32 cellular contexts compared by ENCODE assay signal in genomic region chrX:2782171-2782570, GRCh38. TPM values are rescaled to one million over a fixed set of nuclear protein-coding genes. Genes with fewer than 3 reads are reported as not detected.
A peak's percentile ranks its signal among the peaks of the same experiment; 100 is the strongest.
DNase-seq lines count a peak whose midpoint lies in the region; ATAC-seq lines count a peak whose summit lies in the region.
"Had no signal": no experiment of that assay in that cellular context is flagged by ENCODE, and none has a peak within 500 bp of the region (broad histone marks: within the 10 kb centered on the region; RNA-seq: fewer than 3 reads in every experiment).

No MANE protein-coding gene starts in this region.

- peak overlapping the region; percentile 61 for H2BK120ac ChIP-seq in mesendoderm (ENCODE audit: low read depth, low read length)

- WGBS in mesendoderm (ENCODE audit: extremely low coverage, insufficient coverage, low lambda C conversion rate), result no CpG with 5 or more reads among the region's 4 CpGs
- WGBS in GM23248 (ENCODE audit: low coverage in 1 of 2, low lambda C conversion rate in 2 of 2, missing lambda C conversion rate in 2 of 2), 2 experiments, result 55 to 60% methylated on average over 4 of the region's 4 CpGs

- in situ Hi-C loops in GM23248 (cut with MboI), result no loop called here

- H3K56ac ChIP-seq in mesendoderm (ENCODE audit: low read length), result peak overlapping the region; percentile 76

- H3F3A ChIP-seq in GM23248 (ENCODE audit: insufficient read depth), result no peaks in the 10 kb centered on the region

- H3K4me1 Mint-ChIP-seq in T-helper 17 cell, result no peaks in the 10 kb centered on the region
- H3K4me1 Mint-ChIP-seq: IgD-negative memory B cell had no signal

- no peaks in the 10 kb centered on the region for H3K9me2 ChIP-seq in GM23248 (ENCODE audit: insufficient read depth)

- H3K4me1 ChIP-seq in mesendoderm (ENCODE audit: control insufficient read depth, low read depth, low read length) (peaks cover 2% of the 10 kb centered on the region), GM23248 (ENCODE audit: insufficient read depth) (no peaks in the 10 kb centered on the region)
- H3K4me1 ChIP-seq: gastrocnemius medialis, uterus had no signal

- H3K4me3 Mint-ChIP-seq in T-helper 17 cell, result no peak overlapping the region
- H3K4me3 Mint-ChIP-seq: IgD-negative memory B cell; stimulated activated naive CD8-positive, alpha-beta T cell treated with anti-CD3 and anti-CD28 coated beads, Interleukin-15, Interleukin-2, amounts not matched to agents 100 ng/mL and 50 ng/mL, for 24 hours; T-helper 1 cell treated with Interleukin-12 subunit alpha and Interleukin-12 subunit beta and Interleukin-4 antibody, amounts not matched to agents 30 μg/mL and 1 μg/mL, for 36 hours had no signal

- H3K4ac ChIP-seq in mesendoderm (ENCODE audit: low read depth, low read length), result no peak overlapping the region

- H3K9me3 ChIP-seq in T-helper 17 cell (ENCODE audit: control insufficient read depth, low read length, poor library complexity, severe bottlenecking) (no peaks in the 10 kb centered on the region), GM23248 (ENCODE audit: low read depth) (no peaks in the 10 kb centered on the region)
- H3K9me3 ChIP-seq: gastrocnemius medialis, thoracic aorta, uterus had no signal

- peak; percentile 39 for DNase-seq in NCI-H82 (lab: John Stamatoyannopoulos, UW)
- DNase-seq in NCI-H82 treated with DMSO at 0.1 percent for 48 hours (lab: John Stamatoyannopoulos, UW; ENCODE audit: unreplicated experiment), result no peak
- DNase-seq in T-helper 17 cell, result no peak
- no peak for DNase-seq in mesendoderm
- no peak for DNase-seq in islet precursor cell
- DNase-seq in GM23248, result no peak
- no peak for DNase-seq in GF-D8 (lab: John Stamatoyannopoulos, UW)
- DNase-seq: 8988T; activated CD4-positive, alpha-beta T cell treated with anti-CD3 and anti-CD28 coated beads for 4 hours; activated naive CD4-positive, alpha-beta T cell; activated T-cell treated with anti-CD3 and anti-CD28 coated beads, Interleukin-2, amount 50 U/mL, for 1 hour; CD8-positive, alpha-beta memory T cell; cerebellar nuclear complex; dorsolateral prefrontal cortex; gastrocnemius medialis; HCEC 1CT; NCI-H1417; NCI-H2081 treated with DMSO at 0.1 percent for 48 hours; NCI-H226; NCI-H69; uterus had no signal

- H2AK5ac ChIP-seq in mesendoderm (ENCODE audit: low read length), result no peak overlapping the region

- no peaks in the 10 kb centered on the region for H3K27me3 ChIP-seq in mesendoderm (ENCODE audit: insufficient read depth, low read length, poor library complexity)
- no peaks in the 10 kb centered on the region for H3K27me3 ChIP-seq in GM23248 (replicated peaks; ENCODE audit: insufficient read depth)
- H3K27me3 ChIP-seq: gastrocnemius medialis, uterus had no signal

- ATAC-seq in T-helper 17 cell (no peak), HG03196 (IDR thresholded peaks at IDR 0.05; ENCODE audit: unreplicated experiment) (no peak)
- ATAC-seq: gastrocnemius medialis had no signal

- no peaks in the 10 kb centered on the region for H3K79me2 ChIP-seq in mesendoderm (ENCODE audit: control insufficient read depth, insufficient read depth, low read length)
- no peaks in the 10 kb centered on the region for H3K79me2 ChIP-seq in GM23248 (ENCODE audit: insufficient read depth)

- H3K4me3 ChIP-seq in mesendoderm (ENCODE audit: low read length), result no peak overlapping the region
- no peak overlapping the region for H3K4me3 ChIP-seq in GM23248
- H3K4me3 ChIP-seq: dorsolateral prefrontal cortex, gastrocnemius medialis, SK-N-MC, thoracic aorta, uterus had no signal

- H3K23ac ChIP-seq in mesendoderm (ENCODE audit: low read length), result no peak overlapping the region

- H3K27ac ChIP-seq in mesendoderm (ENCODE audit: low read depth, low read length) (peak overlapping the region; percentile 57), GM23248 (no peak overlapping the region)
- H3K27ac ChIP-seq: dorsolateral prefrontal cortex, gastrocnemius medialis, HL-60, SK-N-MC, thoracic aorta, uterus had no signal

- H3K4me2 ChIP-seq in mesendoderm (ENCODE audit: low read length) (no peak overlapping the region), GM23248 (ENCODE audit: unreplicated experiment) (no peak overlapping the region)

- peak overlapping the region; percentile 63 for H2BK5ac ChIP-seq in mesendoderm (ENCODE audit: low read length)

- no peak overlapping the region for H3K9ac ChIP-seq in mesendoderm (ENCODE audit: low read length)
- H3K9ac ChIP-seq in GM23248, result no peak overlapping the region

- no peaks in the 10 kb centered on the region for H3K79me1 ChIP-seq in mesendoderm (ENCODE audit: low read length)

- no peak overlapping the region for H4K5ac ChIP-seq in mesendoderm (ENCODE audit: low read length)

- no peak overlapping the region for H2AFZ ChIP-seq in GM23248

- peak overlapping the region; percentile 47 for H3K18ac ChIP-seq in mesendoderm (ENCODE audit: low read length)

- H3K27me3 Mint-ChIP-seq in T-helper 17 cell, result peaks cover 8% of the 10 kb centered on the region

- H2BK15ac ChIP-seq in mesendoderm (replicated peaks; ENCODE audit: low read depth), result no peak overlapping the region

- H4K8ac ChIP-seq in mesendoderm (ENCODE audit: low read depth, low read length), result no peak overlapping the region

- peaks cover 3% of the 10 kb centered on the region for H3K36me3 Mint-ChIP-seq in T-helper 17 cell (ENCODE audit: low read depth)

- no peaks in the 10 kb centered on the region for H3K36me3 ChIP-seq in mesendoderm (ENCODE audit: control insufficient read depth, insufficient read depth, low read length)
- no peaks in the 10 kb centered on the region for H3K36me3 ChIP-seq in GM23248 (ENCODE audit: low read depth)
- H3K36me3 ChIP-seq: gastrocnemius medialis, thoracic aorta, uterus had no signal

- H3K27ac Mint-ChIP-seq in T-helper 17 cell, result peak overlapping the region; percentile 53
- H3K27ac Mint-ChIP-seq: IgD-negative memory B cell; stimulated activated naive CD8-positive, alpha-beta T cell treated with anti-CD3 and anti-CD28 coated beads, Interleukin-15, Interleukin-2, amounts not matched to agents 100 ng/mL and 50 ng/mL, for 24 hours; T-helper 1 cell treated with Interleukin-12 subunit alpha and Interleukin-12 subunit beta and Interleukin-4 antibody, amounts not matched to agents 30 μg/mL and 1 μg/mL, for 36 hours had no signal

- H4K20me1 ChIP-seq in GM23248 (ENCODE audit: insufficient read depth), result no peaks in the 10 kb centered on the region

RNA-seq across cellular contexts. Expression of gene XG, which starts 30.3 kb away (rescaled TPM):
- under 1 TPM in 1 of 2 donors, not detected in 1; 0.34 TPM for total RNA-seq in T-helper 17 cell
- polyA plus RNA-seq in mesendoderm (2013, experiment 1 of 2), result 0.27 TPM
- polyA plus RNA-seq in mesendoderm (2013, experiment 2 of 2), result 0.17 TPM
- 16.3 and 21.4 TPM in 2 replicates for total RNA-seq in GM23248 (2014; rRNA removed; shearing (Covaris generic))
- 47.8 and 48.4 TPM in 2 replicates for polyA plus RNA-seq in GM23248 (2016; fragmentation: Nextera tagmentation; extraction: Ambion mirVana)
- total RNA-seq: activated CD8-positive, alpha-beta memory T cell treated with anti-CD3 and anti-CD28 coated beads for 36 hours; CD8-positive, alpha-beta memory T cell; left lobe of liver; osteocyte; renal cortical epithelial cell had no signal
- polyA plus RNA-seq: CD8-positive, alpha-beta memory T cell; IgD-negative memory B cell had no signal

RNA-seq across cellular contexts. Expression of gene GYG2, which starts 46.6 kb away (rescaled TPM):
- total RNA-seq in T-helper 17 cell, result not detected
- 44.8 TPM for polyA plus RNA-seq in mesendoderm (2013, experiment 1 of 2)
- 47.1 TPM for polyA plus RNA-seq in mesendoderm (2013, experiment 2 of 2)
- 0.38 and 0.43 TPM in 2 replicates for total RNA-seq in GM23248 (2014; rRNA removed; shearing (Covaris generic))
- polyA plus RNA-seq in GM23248 (2016; fragmentation: Nextera tagmentation; extraction: Ambion mirVana), result 0.86 and 1.2 TPM in 2 replicates
- total RNA-seq: activated CD8-positive, alpha-beta memory T cell treated with anti-CD3 and anti-CD28 coated beads for 36 hours; CD8-positive, alpha-beta memory T cell had no signal
- polyA plus RNA-seq: CD8-positive, alpha-beta memory T cell; IgD-negative memory B cell had no signal

Comparison
In these comparisons a context has a peak if more than half of its experiments do, and no peak if none do; other contexts are left out.
1. RNA of gene XG, which starts 30.3 kb away (total RNA-seq): 16.3 to 21.4 TPM in GM23248; 0.34 TPM in T-helper 17 cell; every median in the first group is over 10 times any median in the second.